18 cellular contexts compared by ENCODE assay signal in the genomic region with DNA sequence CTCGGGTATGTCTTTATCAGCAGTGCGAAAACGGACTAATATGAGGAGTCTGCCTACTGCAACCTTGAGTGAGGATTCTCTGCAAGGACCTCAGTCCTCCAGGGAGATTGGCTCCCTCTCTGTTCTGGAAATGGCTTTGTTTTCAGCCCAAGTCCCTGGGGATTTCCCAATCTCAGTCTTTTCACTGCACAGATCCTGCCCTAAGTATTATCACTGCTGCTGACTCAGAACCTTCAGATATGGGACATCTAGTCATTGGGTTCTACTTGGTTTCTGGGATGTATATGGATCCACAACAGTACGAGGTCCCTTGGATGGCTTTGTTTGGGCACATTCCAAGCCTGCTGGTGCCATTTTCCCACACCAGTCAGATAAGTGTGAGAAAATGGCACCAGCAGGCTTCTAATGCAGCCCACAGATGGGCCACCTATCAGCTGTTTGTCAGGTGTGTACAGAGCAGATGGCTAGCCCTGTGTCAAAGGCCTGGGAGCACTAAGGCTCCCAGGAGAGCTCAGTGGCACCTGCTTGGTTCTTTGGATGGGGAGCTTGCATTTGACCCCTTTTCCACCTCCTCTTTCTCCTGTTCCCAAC. TPM values are rescaled to one million over a fixed set of nuclear protein-coding genes. Genes with fewer than 3 reads are reported as not detected.
DNase-seq lines count a peak whose midpoint lies in the region; TF ChIP-seq lines count a peak whose summit lies in the region.
"Had no signal": no experiment of that assay in that cellular context is flagged by ENCODE, and none has a peak within 500 bp of the region (broad histone marks: within the 10 kb centered on the region; RNA-seq: fewer than 3 reads in every experiment).

No MANE protein-coding gene starts in this region.

- H3K27me3 ChIP-seq in Caco-2 (replicated peaks; ENCODE audit: control insufficient read depth, insufficient read depth, low read length) (no peaks in the 10 kb centered on the region), brain microvascular endothelial cell (replicated peaks) (no peaks in the 10 kb centered on the region), tibial nerve (no peaks in the 10 kb centered on the region)
- H3K27me3 ChIP-seq: gastroesophageal sphincter, testis had no signal

- no peaks in the 10 kb centered on the region for H3K9me3 Mint-ChIP-seq in Caco-2 (ENCODE audit: unreplicated experiment)
- H3K9me3 Mint-ChIP-seq in activated CD4-positive, alpha-beta T cell treated with anti-CD3 and anti-CD28 coated beads, Interleukin-2, amount 10 ng/mL, durations not matched to agents 24 days and 14 days: no peaks in the 10 kb centered on the region
- H3K9me3 Mint-ChIP-seq: naive thymus-derived CD8-positive, alpha-beta T cell had no signal

- peaks cover 35% of the 10 kb centered on the region for H3K4me1 Mint-ChIP-seq in Caco-2 (ENCODE audit: low read depth, unreplicated experiment)
- H3K4me1 Mint-ChIP-seq in activated CD4-positive, alpha-beta T cell treated with anti-CD3 and anti-CD28 coated beads, Interleukin-2, amount 10 ng/mL, durations not matched to agents 24 days and 14 days: no peaks in the 10 kb centered on the region
- H3K4me1 Mint-ChIP-seq: naive thymus-derived CD8-positive, alpha-beta T cell had no signal

- POLR2A ChIA-PET in Caco-2 (lab: Charles Lee): no interaction called here

- intact Hi-C loops in Caco-2 (cut with micrococcal nuclease; ENCODE audit: unreplicated experiment): no loop called here
- intact Hi-C loops in activated CD4-positive, alpha-beta T cell treated with anti-CD3 and anti-CD28 coated beads, Interleukin-2, amount 10 ng/mL, durations not matched to agents 24 days and 14 days (cut with micrococcal nuclease): no loop called here

- H3K4me3 ChIP-seq in Caco-2 (ENCODE audit: low read depth, low read length) (no peak overlapping the region), brain microvascular endothelial cell (ENCODE audit: low read depth, low read length) (no peak overlapping the region), tibial nerve (no peak overlapping the region)
- H3K4me3 ChIP-seq: gastroesophageal sphincter, lung, testis had no signal

- H3K36me3 Mint-ChIP-seq in Caco-2 (ENCODE audit: insufficient read depth, unreplicated experiment): peaks cover 9% of the 10 kb centered on the region
- no peaks in the 10 kb centered on the region for H3K36me3 Mint-ChIP-seq in activated CD4-positive, alpha-beta T cell treated with anti-CD3 and anti-CD28 coated beads, Interleukin-2, amount 10 ng/mL, durations not matched to agents 24 days and 14 days (ENCODE audit: low read depth)
- H3K36me3 Mint-ChIP-seq: naive thymus-derived CD8-positive, alpha-beta T cell had no signal

- no peak for TF ChIP-seq EP300 in tibial nerve (IDR thresholded peaks at IDR 0.05)

- BruUV-seq in Caco-2 (replicated peaks; lab: Mats Ljungman, UMichigan): no TSS peak

- TF ChIP-seq CTCF in Caco-2 (IDR thresholded peaks at IDR 0.05; ENCODE audit: insufficient read depth in 1 of 2, low read depth in 1 of 2, low read length in 1 of 2, severe bottlenecking in 1 of 2, unreplicated experiment in 1 of 2) (no peak), brain microvascular endothelial cell (IDR thresholded peaks at IDR 0.05; ENCODE audit: low read depth, low read length, missing control alignments) (no peak), tibial nerve (IDR thresholded peaks at IDR 0.05) (no peak)

- CTCF ChIA-PET in Caco-2 (lab: Charles Lee): no interaction called here

- no peak for DNase-seq in Caco-2
- DNase-seq in NCI-H2171 treated with DMSO at 0.1 percent for 48 hours (lab: John Stamatoyannopoulos, UW): peak; percentile 95
- peak; percentile 66 for DNase-seq in brain microvascular endothelial cell
- peak; percentile 28 for DNase-seq in kidney glomerular epithelial cell (lab: John Stamatoyannopoulos, UW)
- DNase-seq in NCI-H510A (lab: John Stamatoyannopoulos, UW): no peak
- no peak for DNase-seq in tibial nerve (ENCODE audit: low spot score in 2 of 2)
- no peak for DNase-seq in D341Med (ENCODE audit: low spot score)
- no peak for DNase-seq in activated CD4-positive, alpha-beta T cell treated with anti-CD3 and anti-CD28 coated beads, Interleukin-2, amount 10 ng/mL, durations not matched to agents 24 days and 14 days
- DNase-seq: AML-193; amniotic stem cell; Calu3; naive thymus-derived CD8-positive, alpha-beta T cell; NCI-H1048; SHP77; testis had no signal

- in situ Hi-C loops in brain microvascular endothelial cell (cut with HindIII; ENCODE audit: low pct_ligation_motif_present, low sequenced_read_pairs): no loop called here

- WGBS in tibial nerve, 2 donors: 90 to 95% methylated on average over 4 of the region's 4 CpGs

- H3K27ac Mint-ChIP-seq in Caco-2 (ENCODE audit: unreplicated experiment): peak overlapping the region; percentile 51
- no peak overlapping the region for H3K27ac Mint-ChIP-seq in activated CD4-positive, alpha-beta T cell treated with anti-CD3 and anti-CD28 coated beads, Interleukin-2, amount 10 ng/mL, durations not matched to agents 24 days and 14 days
- H3K27ac Mint-ChIP-seq: naive thymus-derived CD8-positive, alpha-beta T cell had no signal

- H3K4me3 Mint-ChIP-seq in Caco-2 (ENCODE audit: unreplicated experiment): no peak overlapping the region
- no peak overlapping the region for H3K4me3 Mint-ChIP-seq in activated CD4-positive, alpha-beta T cell treated with anti-CD3 and anti-CD28 coated beads, Interleukin-2, amount 10 ng/mL, durations not matched to agents 24 days and 14 days
- H3K4me3 Mint-ChIP-seq: naive thymus-derived CD8-positive, alpha-beta T cell had no signal

- H3K9me3 ChIP-seq in Caco-2 (peaks cover 5% of the 10 kb centered on the region; the same call in 1 of the 2 replicates), tibial nerve (no peaks in the 10 kb centered on the region)
- H3K9me3 ChIP-seq: gastroesophageal sphincter, testis had no signal

- H3K36me3 ChIP-seq in Caco-2 (ENCODE audit: control insufficient read depth, insufficient read depth, low read length): no peaks in the 10 kb centered on the region
- no peaks in the 10 kb centered on the region for H3K36me3 ChIP-seq in brain microvascular endothelial cell (replicated peaks)
- no peaks in the 10 kb centered on the region for H3K36me3 ChIP-seq in tibial nerve
- H3K36me3 ChIP-seq: gastroesophageal sphincter had no signal

- H3K27me3 Mint-ChIP-seq in Caco-2 (ENCODE audit: insufficient read depth, unreplicated experiment): no peaks in the 10 kb centered on the region
- H3K27me3 Mint-ChIP-seq in activated CD4-positive, alpha-beta T cell treated with anti-CD3 and anti-CD28 coated beads, Interleukin-2, amount 10 ng/mL, durations not matched to agents 24 days and 14 days: peaks cover 5% of the 10 kb centered on the region

- H3K4me1 ChIP-seq in Caco-2 (peaks cover 52% of the 10 kb centered on the region), tibial nerve (peaks cover 0 to 19% (median 10%) of the 10 kb centered on the region in 4 donors)
- H3K4me1 ChIP-seq: testis had no signal

- no peak overlapping the region for H3K27ac ChIP-seq in brain microvascular endothelial cell
- H3K27ac ChIP-seq in tibial nerve: no peak overlapping the region
- H3K27ac ChIP-seq: gastroesophageal sphincter, HL-60, testis had no signal

- no peak for TF ChIP-seq POLR2A in tibial nerve (IDR thresholded peaks at IDR 0.05)

RNA-seq across cellular contexts. Expression of gene ELF3, which starts 27.4 kb away (rescaled TPM):
- total RNA-seq in Caco-2 (2022) (116 and 126 TPM in 2 replicates), tibial nerve (1 to 10 TPM in 1 of 4 donors, under 1 TPM in 1, not detected in 2; under 0.01 to 1.2 TPM)
- 0.14 and 0.68 TPM in 2 replicates for total RNA-seq in activated CD4-positive, alpha-beta T cell treated with anti-CD3 and anti-CD28 coated beads, Interleukin-2, amount 10 ng/mL, durations not matched to agents 24 days and 14 days

RNA-seq across cellular contexts. Expression of gene RNPEP, which starts 55.4 kb away (rescaled TPM):
- 75.9 and 83.0 TPM in 2 replicates for total RNA-seq in Caco-2 (2022)
- 100 to 1,000 TPM; 107 to 168 (median 135) TPM for total RNA-seq in tibial nerve
- 34.2 and 36.1 TPM in 2 replicates for total RNA-seq in activated CD4-positive, alpha-beta T cell treated with anti-CD3 and anti-CD28 coated beads, Interleukin-2, amount 10 ng/mL, durations not matched to agents 24 days and 14 days

Comparison
In these comparisons a context has a peak if more than half of its experiments do, and no peak if none do; other contexts are left out.
1. DNase-seq: peak in NCI-H2171 treated with DMSO at 0.1 percent for 48 hours (single experiment), brain microvascular endothelial cell (single experiment) and kidney glomerular epithelial cell (single experiment); none in Caco-2 (0 of 2), NCI-H510A (single experiment), tibial nerve (0 of 2), D341Med (single experiment) and activated CD4-positive, alpha-beta T cell treated with anti-CD3 and anti-CD28 coated beads, Interleukin-2, amount 10 ng/mL, durations not matched to agents 24 days and 14 days (single experiment).
2. RNA of gene ELF3, which starts 27.4 kb away (total RNA-seq): 116 to 126 TPM in Caco-2; 0.14 to 0.68 TPM in activated CD4-positive, alpha-beta T cell treated with anti-CD3 and anti-CD28 coated beads, Interleukin-2, amount 10 ng/mL, durations not matched to agents 24 days and 14 days and under 0.01 to 1.2 TPM in tibial nerve; every median in the first group is over 10 times any median in the second.